ENCODE assay signal across 8 cellular contexts in the genomic region with DNA sequence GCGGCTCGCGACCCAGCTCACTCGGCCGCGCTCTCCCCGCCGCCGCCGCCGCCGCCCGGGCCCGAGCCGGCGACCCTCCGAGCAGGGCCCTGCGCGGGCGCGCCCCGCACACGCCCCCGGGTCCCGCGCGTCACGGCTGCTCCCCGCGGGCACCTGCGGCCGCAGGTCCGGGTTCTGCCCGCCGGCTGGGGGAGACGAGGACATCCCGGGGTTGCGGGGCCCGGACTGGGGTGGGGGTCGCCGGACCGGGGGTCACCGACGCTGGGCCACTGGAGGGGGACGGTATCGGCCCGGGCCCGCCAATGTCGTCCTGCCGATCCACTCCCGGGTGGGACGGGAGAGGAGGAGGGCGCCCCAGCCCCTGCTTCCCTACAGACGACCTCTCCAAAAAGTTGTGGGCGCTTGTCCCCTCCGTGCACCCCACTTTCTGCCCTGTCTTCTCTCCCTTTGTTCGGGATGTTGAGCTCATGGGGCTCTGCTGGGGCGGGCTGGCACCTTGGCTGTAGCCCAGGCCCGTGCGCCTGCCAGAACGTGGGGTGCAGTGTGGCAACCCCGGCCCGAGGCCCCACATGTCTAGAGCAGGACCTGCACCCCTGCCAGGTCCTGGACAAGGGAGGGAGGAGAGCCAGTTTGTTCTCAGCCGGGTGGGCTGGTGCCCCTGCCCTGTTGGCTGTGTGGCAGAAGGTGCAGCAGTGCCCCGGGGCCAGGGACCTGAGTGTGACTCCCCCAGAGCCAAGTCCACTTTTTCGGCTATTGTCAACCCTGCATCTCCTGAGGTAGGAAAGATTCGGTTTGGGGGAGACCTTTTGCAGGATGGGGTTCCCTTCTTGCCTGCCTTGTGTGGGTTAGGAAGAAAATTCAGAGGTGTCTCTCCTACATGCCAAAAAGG. TPM values are rescaled to one million over a fixed set of nuclear protein-coding genes. Genes with fewer than 3 reads are reported as not detected.
DNase-seq lines count a peak whose midpoint lies in the region; ATAC-seq and TF ChIP-seq lines count a peak whose summit lies in the region.

No MANE protein-coding gene starts in this region.

- no peaks in the 10 kb centered on the region for H3K9me3 Mint-ChIP-seq in activated naive CD4-positive, alpha-beta T cell treated with anti-CD3 and anti-CD28 coated beads, Interleukin-2, amount 10 ng/mL, durations not matched to agents 7 days and 5 days

- DNase-seq in BJ (ENCODE audit: low read depth) (no peak), hepatocyte (ENCODE audit: low spot score) (peak; percentile 33), spleen (peak; percentile 86), NCI-H2196 treated with DMSO at 0.1 percent for 48 hours (lab: John Stamatoyannopoulos, UW; ENCODE audit: unreplicated experiment) (no peak), GM10248 (ENCODE audit: extremely low spot score) (no peak)
- peak; percentile 41 for DNase-seq in activated naive CD4-positive, alpha-beta T cell treated with anti-CD3 and anti-CD28 coated beads, Interleukin-2, amount 10 ng/mL, durations not matched to agents 7 days and 5 days

- peaks cover 16% of the 10 kb centered on the region for H4K20me1 ChIP-seq in hepatocyte (ENCODE audit: insufficient read depth, poor library complexity, severe bottlenecking)

- H2AFZ ChIP-seq in hepatocyte, result no peak overlapping the region

- ATAC-seq in HG02588 (IDR thresholded peaks at IDR 0.05; ENCODE audit: unreplicated experiment) (peak; percentile 19), GM19395 (IDR thresholded peaks at IDR 0.05; ENCODE audit: unreplicated experiment) (no peak)

- peaks cover 2% of the 10 kb centered on the region for H3K36me3 Mint-ChIP-seq in activated naive CD4-positive, alpha-beta T cell treated with anti-CD3 and anti-CD28 coated beads, Interleukin-2, amount 10 ng/mL, durations not matched to agents 7 days and 5 days

- H3K36me3 ChIP-seq in BJ (ENCODE audit: control insufficient read depth, insufficient read depth, low read length) (no peaks in the 10 kb centered on the region; the same call in 1 of the 2 replicates), hepatocyte (replicated peaks; ENCODE audit: insufficient read depth, low read depth) (no peaks in the 10 kb centered on the region), spleen (no peaks in the 10 kb centered on the region)

- intact Hi-C loops in spleen (cut with DNase I; ENCODE audit: low total_unique reads), result no loop called here

- H3K4me1 Mint-ChIP-seq in activated naive CD4-positive, alpha-beta T cell treated with anti-CD3 and anti-CD28 coated beads, Interleukin-2, amount 10 ng/mL, durations not matched to agents 7 days and 5 days, result peaks cover 65% of the 10 kb centered on the region

- POLR2A ChIA-PET in BJ (lab: Charles Lee) (no interaction called here), GM10248 (lab: Yijun Ruan, JAX) (no interaction called here)

- TF ChIP-seq CTCF in BJ (IDR thresholded peaks at IDR 0.05; ENCODE audit: insufficient read depth, low read depth, low read length), result no peak
- no peak for TF ChIP-seq CTCF in hepatocyte (IDR thresholded peaks at IDR 0.05; ENCODE audit: poor library complexity)
- no peak for TF ChIP-seq CTCF in spleen (IDR thresholded peaks at IDR 0.05 in 8 of 11, conservative IDR thresholded peaks at IDR 0.05 in 3 of 11)
- TF ChIP-seq CTCF in GM10248 (IDR thresholded peaks at IDR 0.05; ENCODE audit: control extremely low read depth, extremely low read depth, low read depth, missing control alignments), result no peak

- no peaks in the 10 kb centered on the region for H3K9me2 ChIP-seq in hepatocyte (replicated peaks; ENCODE audit: insufficient read depth)

- H3K4me3 ChIP-seq in BJ (ENCODE audit: low read depth, low read length) (peak overlapping the region; percentile 78), hepatocyte (peak overlapping the region; percentile 64), spleen (peak overlapping the region; percentile 45 to 85 (median 57))

- peak overlapping the region; percentile 92 for H3K4me3 Mint-ChIP-seq in activated naive CD4-positive, alpha-beta T cell treated with anti-CD3 and anti-CD28 coated beads, Interleukin-2, amount 10 ng/mL, durations not matched to agents 7 days and 5 days

- CTCF ChIA-PET in BJ (lab: Yijun Ruan, JAX), result no interaction called here
- CTCF ChIA-PET in activated naive CD4-positive, alpha-beta T cell treated with anti-CD3 and anti-CD28 coated beads, Interleukin-2, amount 10 ng/mL, durations not matched to agents 7 days and 5 days (lab: Charles Lee), result no interaction called here
- CTCF ChIA-PET in GM10248 (lab: Yijun Ruan, JAX), result interaction anchor here (1.1 kb wide), 1 partner anchor 14 kb away, joined by 3 read pairs; no protein-coding TSS in a partner anchor

- H3K27me3 Mint-ChIP-seq in activated naive CD4-positive, alpha-beta T cell treated with anti-CD3 and anti-CD28 coated beads, Interleukin-2, amount 10 ng/mL, durations not matched to agents 7 days and 5 days, result peaks cover 42% of the 10 kb centered on the region

- H3K27ac Mint-ChIP-seq in activated naive CD4-positive, alpha-beta T cell treated with anti-CD3 and anti-CD28 coated beads, Interleukin-2, amount 10 ng/mL, durations not matched to agents 7 days and 5 days, result peak overlapping the region; percentile 75

- no peak for TF ChIP-seq POLR2A in spleen (IDR thresholded peaks at IDR 0.05)

- H3K27me3 ChIP-seq in BJ (ENCODE audit: control insufficient read depth, insufficient read depth, low read length) (no peaks in the 10 kb centered on the region), hepatocyte (no peaks in the 10 kb centered on the region), spleen (replicated peaks in 1 of 7) (no peaks in the 10 kb centered on the region)

- H3K79me2 ChIP-seq in hepatocyte, result peaks cover 48% of the 10 kb centered on the region

- H3K9me3 ChIP-seq in hepatocyte (ENCODE audit: low read depth), result no peaks in the 10 kb centered on the region
- peaks cover 0 to 4% (median 2%) of the 10 kb centered on the region in 8 donors for H3K9me3 ChIP-seq in spleen

- H3K4me1 ChIP-seq in hepatocyte (ENCODE audit: insufficient read depth) (peaks cover 62% of the 10 kb centered on the region), spleen (peaks cover 23 to 84% (median 65%) of the 10 kb centered on the region in 6 donors)

- H3K27ac ChIP-seq in hepatocyte (peak overlapping the region; percentile 71), spleen (peak overlapping the region in 3 of 8 donors; percentile 57 to 85 (median 66))

- WGBS in hepatocyte (ENCODE audit: low lambda C conversion rate, missing lambda C conversion rate), result 36% methylated on average over 16 of the region's 67 CpGs
- 4 to 64% (median 6%) methylated on average over 3 to 67 of the region's 67 CpGs for WGBS in spleen, 5 donors

- peak overlapping the region; percentile 97 for H3K4me2 ChIP-seq in hepatocyte

RNA-seq across cellular contexts. Expression of a gene that starts 40.2 kb away (rescaled TPM):
- polyA plus RNA-seq in BJ (2011; rRNA removed) (0.65 and 1.0 TPM in 2 replicates), hepatocyte (3.0 and 4.9 TPM in 2 replicates), spleen (10 to 100 TPM in 2 of 3 donors, 1 to 10 TPM in 1; 8.2 to 13.1 (median 11.4) TPM)
- 1.4 and 2.4 TPM in 2 replicates for polyA minus RNA-seq in BJ (2011; rRNA and poly(A)+ RNA removed)
- total RNA-seq in hepatocyte (5.8 and 8.7 TPM in 2 replicates), spleen (10 to 100 TPM in 2 of 7 donors, 1 to 10 TPM in 5; 4.3 to 12.7 (median 8.0) TPM)

RNA-seq across cellular contexts. Expression of a gene that starts 42.6 kb away (rescaled TPM):
- polyA plus RNA-seq in BJ (2011; rRNA removed) (5.8 and 10.3 TPM in 2 replicates), hepatocyte (31.0 and 32.6 TPM in 2 replicates), spleen (10 to 100 TPM; 16.0 to 26.3 (median 21.5) TPM)
- 5.7 and 7.0 TPM in 2 replicates for polyA minus RNA-seq in BJ (2011; rRNA and poly(A)+ RNA removed)
- total RNA-seq in hepatocyte (21.2 and 21.8 TPM in 2 replicates), spleen (10 to 100 TPM; 20.8 to 46.1 (median 33.1) TPM)

Comparison
In these comparisons a context has a peak if more than half of its experiments do, and no peak if none do; other contexts are left out.
1. DNase-seq: peak in activated naive CD4-positive, alpha-beta T cell treated with anti-CD3 and anti-CD28 coated beads, Interleukin-2, amount 10 ng/mL, durations not matched to agents 7 days and 5 days (single experiment), hepatocyte (single experiment) and spleen (single experiment); none in BJ (single experiment), NCI-H2196 treated with DMSO at 0.1 percent for 48 hours (single experiment) and GM10248 (single experiment).
2. Peak in every context shown above with its lines, with median percentiles within 50 percentile points of each other: H3K4me3 ChIP-seq.